9 cellular contexts compared by ENCODE assay signal in the genomic region with DNA sequence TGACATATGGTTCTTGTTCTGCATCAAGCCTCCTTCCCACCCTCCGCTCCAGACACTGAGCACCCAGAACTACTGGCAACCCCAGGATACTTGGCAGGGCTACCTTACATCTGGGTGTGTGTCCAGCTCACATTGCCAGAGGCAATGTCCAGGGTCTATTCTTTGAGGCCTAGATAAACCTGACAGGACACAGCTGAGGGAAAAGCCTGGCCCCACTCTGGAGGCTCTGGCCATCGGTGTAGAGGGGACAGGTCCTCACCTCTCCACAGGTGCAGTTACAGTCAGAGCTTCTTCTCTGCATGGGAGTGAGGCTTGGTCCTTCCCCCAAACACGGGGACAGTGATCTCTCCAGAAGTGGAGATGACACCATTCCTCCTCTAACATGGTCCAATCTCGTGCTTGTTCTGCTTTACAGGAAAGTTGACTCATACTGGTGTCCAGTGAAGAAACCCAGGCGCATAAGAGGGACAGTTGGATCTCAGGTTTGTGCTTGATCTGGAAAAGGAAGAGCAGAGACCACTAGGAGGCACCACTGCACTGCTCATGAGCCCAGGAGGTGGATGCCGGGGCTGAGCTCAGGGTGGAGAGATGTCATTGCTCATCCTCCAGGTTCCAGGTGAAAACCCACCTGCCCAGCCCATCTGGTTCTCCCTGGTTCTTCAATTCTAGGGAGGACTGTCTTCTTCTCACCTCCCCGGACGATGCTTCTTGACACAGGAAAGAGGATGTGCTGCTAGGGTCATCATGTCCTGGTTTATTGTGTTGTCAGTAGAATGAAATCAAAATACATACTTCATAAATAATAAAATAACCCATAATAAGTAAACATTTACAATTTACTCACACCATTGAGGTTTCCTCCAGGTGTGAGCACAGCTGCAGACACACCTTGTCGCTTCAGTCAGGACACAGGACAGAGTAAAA. TPM values are rescaled to one million over a fixed set of nuclear protein-coding genes. Genes with fewer than 3 reads are reported as not detected.
DNase-seq lines count a peak whose midpoint lies in the region; ATAC-seq and TF ChIP-seq lines count a peak whose summit lies in the region.
"Had no signal": no experiment of that assay in that cellular context is flagged by ENCODE, and none has a peak within 500 bp of the region (broad histone marks: within the 10 kb centered on the region; RNA-seq: fewer than 3 reads in every experiment).

No MANE protein-coding gene starts in this region.

- H3K9me2 ChIP-seq in HCT116 (ENCODE audit: insufficient read depth) (no peaks in the 10 kb centered on the region), PC-3 (replicated peaks; ENCODE audit: low read length) (no peaks in the 10 kb centered on the region)

- WGBS in transverse colon (ENCODE audit: low coverage in 1 of 2), 2 donors: 45 to 65% methylated on average over 2 to 9 of the region's 9 CpGs

- H2AFZ ChIP-seq in HCT116 (ENCODE audit: low read depth, low read length, poor library complexity, severe bottlenecking): no peak overlapping the region
- H2AFZ ChIP-seq in PC-3 (ENCODE audit: low read length): no peak overlapping the region
- no peak overlapping the region for H2AFZ ChIP-seq in fibroblast of lung (ENCODE audit: low read length)

- H3K4me1 ChIP-seq in HCT116 (ENCODE audit: control insufficient read depth in 1 of 2, insufficient read depth in 2 of 2, low read length in 2 of 2) (no peaks in the 10 kb centered on the region), PC-3 (ENCODE audit: insufficient read depth, low read length) (no peaks in the 10 kb centered on the region), fibroblast of lung (ENCODE audit: control insufficient read depth, extremely low read depth, insufficient read depth, low read length) (no peaks in the 10 kb centered on the region), transverse colon (no peaks in the 10 kb centered on the region)

- H4K20me1 ChIP-seq in HCT116 (ENCODE audit: insufficient read depth): no peaks in the 10 kb centered on the region
- H4K20me1 ChIP-seq in PC-3 (ENCODE audit: low read length): no peaks in the 10 kb centered on the region
- no peaks in the 10 kb centered on the region for H4K20me1 ChIP-seq in fibroblast of lung (ENCODE audit: control insufficient read depth, extremely low read depth, insufficient read depth, low read length)

- TF ChIP-seq EP300 in transverse colon (IDR thresholded peaks at IDR 0.05; ENCODE audit: low read depth): no peak

- H3K27me3 ChIP-seq in HCT116 (ENCODE audit: insufficient read depth, low read length) (no peaks in the 10 kb centered on the region), PC-3 (ENCODE audit: low read length) (no peaks in the 10 kb centered on the region), fibroblast of lung (ENCODE audit: control insufficient read depth, insufficient read depth, low read length) (no peaks in the 10 kb centered on the region), transverse colon (no peaks in the 10 kb centered on the region)

- RAD21 ChIA-PET in HCT116 (lab: Charles Lee; ENCODE audit: low non-redundant PET in 1 of 2, low total read pairs in 2 of 2, uncharacterized antibody in 2 of 2, unreplicated experiment in 2 of 2): interaction anchor here (0.6 to 1.4 kb wide), 3 partner anchors 97 to 110 kb away, joined by 3 to 12 read pairs (median 10); no protein-coding TSS in a partner anchor

- POLR2A ChIA-PET in HCT116 (lab: Charles Lee) (no interaction called here), PC-3 (lab: Charles Lee; ENCODE audit: unreplicated experiment) (no interaction called here)

- H3K4me3 ChIP-seq in HCT116 (replicated peaks in 1 of 2; ENCODE audit: low read depth in 1 of 2, low read length in 2 of 2): no peak overlapping the region
- no peak overlapping the region for H3K4me3 ChIP-seq in PC-3 (ENCODE audit: low read length)
- H3K4me3 ChIP-seq in fibroblast of lung (replicated peaks in 1 of 4; ENCODE audit: control extremely low read depth in 1 of 4, insufficient read depth in 1 of 4, low read depth in 3 of 4, low read length in 4 of 4): no peak overlapping the region
- H3K4me3 ChIP-seq in transverse colon: no peak overlapping the region

- peak; percentile 95 for TF ChIP-seq RAD21 in HCT116 (IDR thresholded peaks at IDR 0.05; ENCODE audit: low read depth)

- H3K79me2 ChIP-seq in HCT116 (ENCODE audit: insufficient read depth, low read length) (no peaks in the 10 kb centered on the region), PC-3 (ENCODE audit: low read length) (no peaks in the 10 kb centered on the region), fibroblast of lung (ENCODE audit: control insufficient read depth, insufficient read depth, low read length) (no peaks in the 10 kb centered on the region)

- BruUV-seq in HCT116 (replicated peaks; lab: Mats Ljungman, UMichigan) (no TSS peak), PC-3 (replicated peaks; lab: Mats Ljungman, UMichigan) (no TSS peak)

- H3K4me2 ChIP-seq in HCT116 (ENCODE audit: low read length) (no peak overlapping the region), PC-3 (ENCODE audit: low read length) (no peak overlapping the region), fibroblast of lung (ENCODE audit: extremely low read depth, insufficient read depth, low read length) (no peak overlapping the region)

- intact Hi-C loops in HCT116 (cut with micrococcal nuclease) (loop anchor here (1.0 to 2.0 kb wide), 2 partner anchors 96 to 275 kb away; no protein-coding TSS in a partner anchor), PC-3 (cut with micrococcal nuclease) (loop anchor here (1.0 kb wide), 1 partner anchor 97 kb away; no protein-coding TSS in a partner anchor), transverse colon (cut with DNase I; ENCODE audit: low total_unique reads) (loop anchor here (10.0 kb wide), 1 partner anchor 833 kb away; no protein-coding TSS in a partner anchor)

- no peaks in the 10 kb centered on the region for H3K9me3 Mint-ChIP-seq in activated T-cell treated with anti-CD3 and anti-CD28 coated beads, Interleukin-2, amount 50 U/mL, for 24 hours
- H3K9me3 Mint-ChIP-seq in neural crest cell: no peaks in the 10 kb centered on the region

- no peaks in the 10 kb centered on the region for H3K36me3 ChIP-seq in HCT116 (ENCODE audit: control insufficient read depth in 1 of 2, insufficient read depth in 2 of 2, low read length in 2 of 2)
- H3K36me3 ChIP-seq in PC-3 (ENCODE audit: low read depth, low read length): no peaks in the 10 kb centered on the region
- H3K36me3 ChIP-seq in fibroblast of lung (ENCODE audit: control insufficient read depth, insufficient read depth, low read length): no peaks in the 10 kb centered on the region
- no peaks in the 10 kb centered on the region for H3K36me3 ChIP-seq in transverse colon

- H3K4me3 Mint-ChIP-seq in activated T-cell treated with anti-CD3 and anti-CD28 coated beads, Interleukin-2, amount 50 U/mL, for 24 hours: no peak overlapping the region
- no peak overlapping the region for H3K4me3 Mint-ChIP-seq in neural crest cell

- H3K27me3 Mint-ChIP-seq in activated T-cell treated with anti-CD3 and anti-CD28 coated beads, Interleukin-2, amount 50 U/mL, for 24 hours: no peaks in the 10 kb centered on the region
- peaks cover 73% of the 10 kb centered on the region for H3K27me3 Mint-ChIP-seq in neural crest cell (ENCODE audit: low read depth)

- no peaks in the 10 kb centered on the region for H3K36me3 Mint-ChIP-seq in activated T-cell treated with anti-CD3 and anti-CD28 coated beads, Interleukin-2, amount 50 U/mL, for 24 hours (ENCODE audit: low read depth)
- H3K36me3 Mint-ChIP-seq in neural crest cell (ENCODE audit: low read depth): no peaks in the 10 kb centered on the region

- peak; percentile 96 for ATAC-seq in HCT116
- peak; percentile 95 for ATAC-seq in PC-3
- no peak for ATAC-seq in GM21360 (IDR thresholded peaks at IDR 0.05; ENCODE audit: unreplicated experiment)

- H3K27ac ChIP-seq in HCT116 (ENCODE audit: low read depth, low read length): no peak overlapping the region
- H3K27ac ChIP-seq in PC-3 (ENCODE audit: low read length): no peak overlapping the region
- H3K27ac ChIP-seq in fibroblast of lung (ENCODE audit: insufficient read depth, low read length): no peak overlapping the region
- H3K27ac ChIP-seq in transverse colon: no peak overlapping the region

- peaks cover 11% of the 10 kb centered on the region for H3K4me1 Mint-ChIP-seq in activated T-cell treated with anti-CD3 and anti-CD28 coated beads, Interleukin-2, amount 50 U/mL, for 24 hours (ENCODE audit: low read depth)
- H3K4me1 Mint-ChIP-seq in neural crest cell: no peaks in the 10 kb centered on the region

- CTCF ChIA-PET in HCT116 (lab: Charles Lee): interaction anchor here (0.5 to 2.3 kb wide), 13 partner anchors 9 to 276 kb away, joined by 3 to 55 read pairs (median 6); no protein-coding TSS in a partner anchor
- CTCF ChIA-PET in PC-3 (lab: Charles Lee): interaction anchor here (0.5 to 1.0 kb wide), 8 partner anchors 11 to 254 kb away, joined by 3 to 11 read pairs (median 4); no protein-coding TSS in a partner anchor

- DNase-seq in CMK (ENCODE audit: low read depth): peak; percentile 9
- peak; percentile 59 for DNase-seq in HCT116 (ENCODE audit: low read depth, low spot score)
- peak; percentile 82 for DNase-seq in PC-3
- DNase-seq in activated T-cell treated with anti-CD3 and anti-CD28 coated beads, Interleukin-2, amount 50 U/mL, for 24 hours: peak; percentile 75
- peak; percentile 43 to 65 for DNase-seq in fibroblast of lung (ENCODE audit: low read depth in 2 of 2)
- peak; percentile 58 for DNase-seq in neural crest cell (ENCODE audit: low read depth, low spot score)
- peak; percentile 75 for DNase-seq in transverse colon

- H3F3A ChIP-seq in PC-3 (ENCODE audit: low read length, unreplicated experiment): no peaks in the 10 kb centered on the region

- no peak for TF ChIP-seq POLR2A in HCT116 (IDR thresholded peaks at IDR 0.05; ENCODE audit: borderline replicate concordance, extremely low read depth, insufficient read depth, insufficient read length)
- no peak for TF ChIP-seq POLR2A in transverse colon (IDR thresholded peaks at IDR 0.05)

- H3K9ac ChIP-seq in HCT116 (ENCODE audit: low read length) (no peak overlapping the region), PC-3 (ENCODE audit: low read length) (no peak overlapping the region), fibroblast of lung (ENCODE audit: insufficient read depth, low read length) (no peak overlapping the region)

- in situ Hi-C loops in transverse colon (cut with MboI; ENCODE audit: low pct_ligation_motif_present in 1 of 4, low pct_unique_long_range_greater_than_20kb in 1 of 4, low sequenced_read_pairs in 3 of 4): loop anchor here in 3 of 4 donors (25.0 kb wide), 2 partner anchors 99 to 274 kb away; partner anchors contain the start of gene HLA-G (in 2 of the 3)

- no peak overlapping the region for H3K27ac Mint-ChIP-seq in activated T-cell treated with anti-CD3 and anti-CD28 coated beads, Interleukin-2, amount 50 U/mL, for 24 hours
- H3K27ac Mint-ChIP-seq in neural crest cell (ENCODE audit: unreplicated experiment): no peak overlapping the region

- H3K9me3 ChIP-seq in HCT116 (ENCODE audit: control insufficient read depth in 1 of 2, insufficient read depth in 1 of 2, low read depth in 1 of 2, low read length in 2 of 2) (no peaks in the 10 kb centered on the region), PC-3 (ENCODE audit: low read length) (no peaks in the 10 kb centered on the region), fibroblast of lung (ENCODE audit: control insufficient read depth, insufficient read depth, low read depth, low read length) (no peaks in the 10 kb centered on the region), transverse colon (no peaks in the 10 kb centered on the region)

- TF ChIP-seq CTCF in HCT116 (IDR thresholded peaks at IDR 0.05 in 2 of 3, conservative IDR thresholded peaks at IDR 0.05 in 1 of 3; ENCODE audit: borderline replicate concordance in 1 of 3, insufficient read depth in 1 of 3, low read depth in 2 of 3, low read length in 2 of 3) (peak; percentile 80 to 85 (median 84)), PC-3 (conservative IDR thresholded peaks at IDR 0.05; ENCODE audit: low read depth, low read length) (peak; percentile 90), fibroblast of lung (conservative IDR thresholded peaks at IDR 0.05 in 1 of 2, IDR thresholded peaks at IDR 0.05 in 1 of 2; ENCODE audit: low read depth in 1 of 2, low read length in 2 of 2) (peak; percentile 68 to 79), neural crest cell (conservative IDR thresholded peaks at IDR 0.05) (peak; percentile 80), transverse colon (IDR thresholded peaks at IDR 0.05) (peak; percentile 56 to 79 (median 66))

RNA-seq across cellular contexts. Expression of gene HLA-F, which starts 14.7 kb away (rescaled TPM):
- total RNA-seq in HCT116 (2021; ENCODE audit: unreplicated experiment) (24.6 TPM), PC-3 (2014; rRNA removed) (9.8 and 16.1 TPM in 2 replicates), fibroblast of lung (4.6 and 5.4 TPM in 2 replicates), neural crest cell (0.98 and 1.4 TPM in 2 replicates), transverse colon (100 to 1,000 TPM in 3 of 4 donors, 10 to 100 TPM in 1; 90.4 to 500 (median 306) TPM)
- 35.5 and 49.9 TPM in 2 replicates for polyA plus RNA-seq in HCT116 (2012)
- 1.5 and 18.7 TPM in 2 replicates for polyA plus RNA-seq in fibroblast of lung
- 2.1 and 27.6 TPM in 2 replicates for polyA plus RNA-seq in fibroblast of lung (2012)
- polyA minus RNA-seq in fibroblast of lung (ENCODE audit: low replicate concordance): 1.4 and 39.4 TPM in 2 replicates

RNA-seq across cellular contexts. Expression of gene ZFP57, which starts 57.0 kb away (rescaled TPM):
- not detected for total RNA-seq in HCT116 (2021; ENCODE audit: unreplicated experiment)
- polyA plus RNA-seq in HCT116 (2012): not detected in 2 replicates
- not detected in 2 replicates for total RNA-seq in PC-3 (2014; rRNA removed)
- not detected in 2 replicates for total RNA-seq in fibroblast of lung
- polyA plus RNA-seq in fibroblast of lung: not detected in 2 replicates
- polyA plus RNA-seq in fibroblast of lung (2012): not detected in 2 replicates
- not detected in 2 replicates for polyA minus RNA-seq in fibroblast of lung (ENCODE audit: low replicate concordance)
- total RNA-seq in neural crest cell: not detected in 2 replicates
- under 1 TPM in 1 of 4 donors, not detected in 3; 0.27 TPM for total RNA-seq in transverse colon
- total RNA-seq: urinary bladder had no signal
- polyA plus RNA-seq: urinary bladder had no signal

Comparison
In these comparisons a context has a peak if more than half of its experiments do, and no peak if none do; other contexts are left out.
1. DNase-seq: peak in every context shown above with its lines; median percentile 82 in PC-3; 75 in activated T-cell treated with anti-CD3 and anti-CD28 coated beads, Interleukin-2, amount 50 U/mL, for 24 hours; 75 in transverse colon; 59 in HCT116; 58 in neural crest cell; 54 in fibroblast of lung; 9 in CMK.